Comparison of ENCODE assay signal across 13 cellular contexts in genomic region chr10:44352316-44353127, GRCh38. TPM values are rescaled to one million over a fixed set of nuclear protein-coding genes. Genes with fewer than 3 reads are reported as not detected.
DNase-seq lines count a peak whose midpoint lies in the region; ATAC-seq, FAIRE-seq and TF ChIP-seq lines count a peak whose summit lies in the region.
"Had no signal": no experiment of that assay in that cellular context is flagged by ENCODE, and none has a peak within 500 bp of the region (broad histone marks: within the 10 kb centered on the region; RNA-seq: fewer than 3 reads in every experiment).

No MANE protein-coding gene starts in this region.

- no peak for FAIRE-seq in frontal cortex (lab: Jason Lieb, UNC)

- no peaks in the 10 kb centered on the region for H3K4me1 ChIP-seq in left lung
- peaks cover 3 to 7% of the 10 kb centered on the region in 2 donors for H3K4me1 ChIP-seq in gastrocnemius medialis
- H3K4me1 ChIP-seq in mammary epithelial cell (ENCODE audit: insufficient read depth, low read length), result no peaks in the 10 kb centered on the region

- H3K9me3 Mint-ChIP-seq in chondrocyte (ENCODE audit: low read depth), result no peaks in the 10 kb centered on the region
- H3K9me3 Mint-ChIP-seq: activated CD4-positive, alpha-beta memory T cell treated with anti-CD3 and anti-CD28 coated beads, Interleukin-2, amount 10 ng/mL, durations not matched to agents 7 days and 5 days; activated naive CD8-positive, alpha-beta T cell treated with anti-CD3 and anti-CD28 coated beads, Interleukin-2, amount 50 U/mL, for 24 hours; effector memory CD8-positive, alpha-beta T cell had no signal

- in situ Hi-C loops in gastrocnemius medialis (cut with MboI; ENCODE audit: low sequenced_read_pairs in 4 of 4) (no loop called here), mammary epithelial cell (cut with MboI; ENCODE audit: low sequenced_read_pairs in 2 of 2) (no loop called here)

- H3K36me3 ChIP-seq in left lung, result no peaks in the 10 kb centered on the region
- H3K36me3 ChIP-seq in gastrocnemius medialis, result no peaks in the 10 kb centered on the region
- H3K36me3 ChIP-seq in mammary epithelial cell (ENCODE audit: insufficient read depth, low read length), result no peaks in the 10 kb centered on the region
- H3K36me3 ChIP-seq: ovary had no signal

- intact Hi-C loops in left lung (cut with DNase I), result no loop called here
- intact Hi-C loops in gastrocnemius medialis (cut with DNase I; ENCODE audit: low total_unique reads), result no loop called here
- intact Hi-C loops in mammary epithelial cell (cut with micrococcal nuclease), result no loop called here

- dilution Hi-C loops in mammary epithelial cell (cut with HindIII; ENCODE audit: low sequenced_read_pairs), result no loop called here

- no peak for TF ChIP-seq CTCF in chondrocyte (IDR thresholded peaks at IDR 0.05)
- no peak for TF ChIP-seq CTCF in left lung (IDR thresholded peaks at IDR 0.05)
- TF ChIP-seq CTCF in gastrocnemius medialis (IDR thresholded peaks at IDR 0.05 in 4 of 5, conservative IDR thresholded peaks at IDR 0.05 in 1 of 5), result no peak
- TF ChIP-seq CTCF in mammary epithelial cell (conservative IDR thresholded peaks at IDR 0.05 in 1 of 2, IDR thresholded peaks at IDR 0.05 in 1 of 2; ENCODE audit: extremely low read depth in 1 of 2, insufficient read depth in 1 of 2, low read depth in 1 of 2, low read length in 2 of 2), result no peak

- peak; percentile 8 for DNase-seq in GM04504 (ENCODE audit: low read depth)
- DNase-seq in chondrocyte (ENCODE audit: low spot score), result no peak
- no peak for DNase-seq in left lung
- peak; percentile 27 to 32 for DNase-seq in gastrocnemius medialis
- DNase-seq in mammary epithelial cell, result no peak
- DNase-seq in frontal cortex (ENCODE audit: low spot score in 2 of 2), result no peak
- DNase-seq: activated CD4-positive, alpha-beta memory T cell treated with anti-CD3 and anti-CD28 coated beads, Interleukin-2, amount 10 ng/mL, durations not matched to agents 7 days and 5 days; activated naive CD8-positive, alpha-beta T cell treated with anti-CD3 and anti-CD28 coated beads, Interleukin-2, amount 50 U/mL, for 24 hours; effector memory CD8-positive, alpha-beta T cell; NK-92 treated with Interleukin-12 subunit alpha and Interleukin-12 subunit beta, amount 100 ng/mL, for 24 hours had no signal

- H3K4me3 Mint-ChIP-seq in chondrocyte (ENCODE audit: unreplicated experiment), result no peak overlapping the region
- H3K4me3 Mint-ChIP-seq: activated CD4-positive, alpha-beta memory T cell treated with anti-CD3 and anti-CD28 coated beads, Interleukin-2, amount 10 ng/mL, durations not matched to agents 7 days and 5 days; activated naive CD8-positive, alpha-beta T cell treated with anti-CD3 and anti-CD28 coated beads, Interleukin-2, amount 50 U/mL, for 24 hours; effector memory CD8-positive, alpha-beta T cell had no signal

- H3K4me3 ChIP-seq in left lung (no peak overlapping the region), gastrocnemius medialis (no peak overlapping the region), mammary epithelial cell (replicated peaks in 1 of 3; ENCODE audit: insufficient read depth in 1 of 3, low read depth in 2 of 3, low read length in 3 of 3) (no peak overlapping the region)
- H3K4me3 ChIP-seq: ovary had no signal

- 43% methylated on average over 11 of the region's 11 CpGs for WGBS in mammary epithelial cell (ENCODE audit: low coverage, missing lambda C conversion rate)

- H3K27me3 ChIP-seq in left lung, result no peaks in the 10 kb centered on the region
- H3K27me3 ChIP-seq in gastrocnemius medialis, result no peaks in the 10 kb centered on the region
- no peaks in the 10 kb centered on the region for H3K27me3 ChIP-seq in mammary epithelial cell (ENCODE audit: insufficient read depth, low read length)
- H3K27me3 ChIP-seq: ovary had no signal

- CTCF ChIA-PET in mammary epithelial cell (lab: Charles Lee; ENCODE audit: low non-redundant PET), result no interaction called here

- ATAC-seq in left lung, result peak; percentile 44
- peak; percentile 56 to 65 for ATAC-seq in gastrocnemius medialis
- no peak for ATAC-seq in HG03135 (IDR thresholded peaks at IDR 0.05; ENCODE audit: unreplicated experiment)
- ATAC-seq in HG03108 (IDR thresholded peaks at IDR 0.05; ENCODE audit: unreplicated experiment), result no peak
- ATAC-seq: activated naive CD8-positive, alpha-beta T cell treated with anti-CD3 and anti-CD28 coated beads, Interleukin-2, amount 50 U/mL, for 24 hours; effector memory CD8-positive, alpha-beta T cell had no signal

- no peak overlapping the region for H2AFZ ChIP-seq in mammary epithelial cell (ENCODE audit: low read depth, low read length)

- peak overlapping the region; percentile 57 for H3K27ac Mint-ChIP-seq in chondrocyte (ENCODE audit: unreplicated experiment)
- H3K27ac Mint-ChIP-seq: activated CD4-positive, alpha-beta memory T cell treated with anti-CD3 and anti-CD28 coated beads, Interleukin-2, amount 10 ng/mL, durations not matched to agents 7 days and 5 days; activated naive CD8-positive, alpha-beta T cell treated with anti-CD3 and anti-CD28 coated beads, Interleukin-2, amount 50 U/mL, for 24 hours; effector memory CD8-positive, alpha-beta T cell had no signal

- BruUV-seq in mammary epithelial cell (replicated peaks; lab: Mats Ljungman, UMichigan), result no TSS peak

- peaks cover 3% of the 10 kb centered on the region for H3K27me3 Mint-ChIP-seq in chondrocyte (ENCODE audit: low read depth)
- H3K27me3 Mint-ChIP-seq: activated CD4-positive, alpha-beta memory T cell treated with anti-CD3 and anti-CD28 coated beads, Interleukin-2, amount 10 ng/mL, durations not matched to agents 7 days and 5 days had no signal

- no peak overlapping the region for H3K9ac ChIP-seq in mammary epithelial cell (ENCODE audit: insufficient read depth, low read length)

- H3K27ac ChIP-seq in left lung (no peak overlapping the region), gastrocnemius medialis (peak overlapping the region in 1 of 4 donors; percentile 33), mammary epithelial cell (ENCODE audit: insufficient read depth, low read depth, low read length) (no peak overlapping the region)
- H3K27ac ChIP-seq: ovary had no signal

- no peak for TF ChIP-seq POLR2A in gastrocnemius medialis (IDR thresholded peaks at IDR 0.05)

- H3K79me2 ChIP-seq in mammary epithelial cell (ENCODE audit: insufficient read depth, low read length), result no peaks in the 10 kb centered on the region

- no peaks in the 10 kb centered on the region for H4K20me1 ChIP-seq in mammary epithelial cell (ENCODE audit: insufficient read depth, low read length)

- H3K9me3 ChIP-seq in left lung (no peaks in the 10 kb centered on the region), gastrocnemius medialis (no peaks in the 10 kb centered on the region), mammary epithelial cell (replicated peaks; ENCODE audit: insufficient read depth, low read length) (peaks cover 24% of the 10 kb centered on the region)
- H3K9me3 ChIP-seq: ovary had no signal

- H3K4me2 ChIP-seq in mammary epithelial cell (ENCODE audit: insufficient read depth, low read depth, low read length), result no peak overlapping the region

- H3K4me1 Mint-ChIP-seq in chondrocyte (ENCODE audit: low read depth), result peaks cover 8% of the 10 kb centered on the region
- H3K4me1 Mint-ChIP-seq: activated CD4-positive, alpha-beta memory T cell treated with anti-CD3 and anti-CD28 coated beads, Interleukin-2, amount 10 ng/mL, durations not matched to agents 7 days and 5 days; activated naive CD8-positive, alpha-beta T cell treated with anti-CD3 and anti-CD28 coated beads, Interleukin-2, amount 50 U/mL, for 24 hours had no signal

- H3K36me3 Mint-ChIP-seq in chondrocyte (ENCODE audit: low read depth), result no peaks in the 10 kb centered on the region

RNA-seq across cellular contexts. Expression of gene CXCL12, which starts 32.4 kb away (rescaled TPM):
- total RNA-seq in chondrocyte (22.7 to 69.4 TPM (median 65.5 TPM) in 3 replicates), left lung (10 to 100 TPM; 77.9 to 89.6 TPM), gastrocnemius medialis (10 to 100 TPM in 3 of 4 donors, 1 to 10 TPM in 1; 8.6 to 22.0 (median 18.0) TPM), mammary epithelial cell (under 1 TPM in 1 of 2 donors, not detected in 1; 0.50 TPM), frontal cortex (13.9 TPM)
- not detected for polyA plus RNA-seq in mammary epithelial cell
- polyA minus RNA-seq in mammary epithelial cell, result not detected
- total RNA-seq: activated CD4-positive, alpha-beta memory T cell treated with anti-CD3 and anti-CD28 coated beads, Interleukin-2, amount 10 ng/mL, durations not matched to agents 7 days and 5 days had no signal

Comparison
In these comparisons a context has a peak if more than half of its experiments do, and no peak if none do; other contexts are left out.
1. DNase-seq: peak in GM04504 (single experiment) and gastrocnemius medialis (2 of 2); none in chondrocyte (single experiment), left lung (0 of 2), mammary epithelial cell (single experiment) and frontal cortex (0 of 2).
2. ATAC-seq: peak in left lung (single experiment) and gastrocnemius medialis (2 of 2); none in HG03135 (single experiment) and HG03108 (single experiment).